In the genomic region with DNA sequence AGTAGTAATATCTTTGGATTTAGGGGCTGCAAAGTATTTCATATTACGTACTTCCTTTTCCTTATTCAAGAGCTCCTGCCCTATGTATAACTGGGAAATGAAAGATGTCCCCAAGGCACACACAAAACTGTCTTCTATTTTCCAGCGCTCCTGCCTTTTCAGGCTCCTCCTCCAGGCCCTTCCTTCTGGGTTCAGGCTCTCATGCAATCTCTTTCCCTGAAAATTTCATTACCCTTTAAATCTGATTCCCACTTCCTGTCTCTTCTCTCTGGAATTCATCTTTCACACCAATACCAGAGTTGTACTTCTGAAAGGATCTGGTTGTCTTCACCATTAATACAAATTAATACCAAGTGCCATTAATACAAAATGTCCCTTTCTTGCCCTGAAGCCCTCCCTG, we compare ENCODE assay signal across 17 cellular contexts.
"Had no signal": no experiment of that assay in that cellular context is flagged by ENCODE, and none has a peak within 500 bp of the region (broad histone marks: within the 10 kb centered on the region; RNA-seq: fewer than 3 reads in every experiment).

No MANE protein-coding gene starts in this region.

- ATAC-seq: mucosa of descending colon; naive thymus-derived CD8-positive, alpha-beta T cell; right cardiac atrium; stimulated activated naive CD8-positive, alpha-beta T cell treated with anti-CD3 and anti-CD28 coated beads, Interleukin-15, Interleukin-2, amounts not matched to agents 100 U/mL and 50 U/mL, for 24 hours; upper lobe of right lung had no signal

- H3K4me1 ChIP-seq: upper lobe of right lung had no signal

- H3K27ac ChIP-seq: dorsolateral prefrontal cortex, upper lobe of right lung had no signal

- H3K4me1 Mint-ChIP-seq: activated B cell treated with CpG ODN at 0.5 μM for 24 hours had no signal

- H3K4me3 Mint-ChIP-seq: activated B cell treated with CpG ODN at 0.5 μM for 24 hours; activated naive CD4-positive, alpha-beta T cell treated with anti-CD3 and anti-CD28 coated beads for 36 hours; activated T-helper 1 cell treated with anti-CD3 and anti-CD28 coated beads, Interleukin-12 subunit alpha, Interleukin-12 subunit beta, Interleukin-2, Interleukin-4 antibody, amounts not matched to agents 30 ng/mL and 10 ng/mL and 1 ng/mL, durations not matched to agents 14 hours and 24 hours and 36 hours; naive thymus-derived CD8-positive, alpha-beta T cell; T-helper 1 cell treated with Interleukin-12 subunit alpha and Interleukin-12 subunit beta and Interleukin-4 antibody, amounts not matched to agents 30 μg/mL and 1 μg/mL, for 36 hours had no signal

- H3K27me3 Mint-ChIP-seq: activated B cell treated with CpG ODN at 0.5 μM for 24 hours; naive thymus-derived CD8-positive, alpha-beta T cell; progenitor cell of endocrine pancreas had no signal

- H3K27me3 ChIP-seq: upper lobe of right lung had no signal

- H3K4me3 ChIP-seq: dorsolateral prefrontal cortex, mucosa of descending colon, upper lobe of right lung had no signal

- H3K9me3 Mint-ChIP-seq: activated B cell treated with CpG ODN at 0.5 μM for 24 hours; activated T-helper 1 cell treated with anti-CD3 and anti-CD28 coated beads, Interleukin-12 subunit alpha, Interleukin-12 subunit beta, Interleukin-2, Interleukin-4 antibody, amounts not matched to agents 30 ng/mL and 10 ng/mL and 1 ng/mL, durations not matched to agents 14 hours and 24 hours and 36 hours; naive thymus-derived CD8-positive, alpha-beta T cell; T-helper 1 cell treated with Interleukin-12 subunit alpha and Interleukin-12 subunit beta and Interleukin-4 antibody, amounts not matched to agents 30 μg/mL and 1 μg/mL, for 36 hours had no signal

- DNase-seq: activated B cell treated with CpG ODN at 0.5 μM for 24 hours; activated CD4-positive, alpha-beta T cell treated with anti-CD3 and anti-CD28 coated beads for 48 hours; activated CD8-positive, alpha-beta memory T cell treated with anti-CD3 and anti-CD28 coated beads for 24 hours; activated naive CD4-positive, alpha-beta T cell treated with anti-CD3 and anti-CD28 coated beads for 36 hours; dorsolateral prefrontal cortex; erythroblast; islet precursor cell; mucosa of descending colon; naive thymus-derived CD8-positive, alpha-beta T cell; right cardiac atrium; small intestine; stimulated activated CD4-positive, alpha-beta T cell treated with anti-CD3 and anti-CD28 coated beads, Interleukin-4, amount 100 ng/mL, for 24 hours; stimulated activated naive CD8-positive, alpha-beta T cell treated with anti-CD3 and anti-CD28 coated beads, Interleukin-15, Interleukin-2, amounts not matched to agents 100 U/mL and 50 U/mL, for 24 hours; upper lobe of right lung had no signal

- H3K27ac Mint-ChIP-seq: activated B cell treated with CpG ODN at 0.5 μM for 24 hours; activated naive CD4-positive, alpha-beta T cell treated with anti-CD3 and anti-CD28 coated beads for 36 hours; activated T-helper 1 cell treated with anti-CD3 and anti-CD28 coated beads, Interleukin-12 subunit alpha, Interleukin-12 subunit beta, Interleukin-2, Interleukin-4 antibody, amounts not matched to agents 30 ng/mL and 10 ng/mL and 1 ng/mL, durations not matched to agents 14 hours and 24 hours and 36 hours; T-helper 1 cell treated with Interleukin-12 subunit alpha and Interleukin-12 subunit beta and Interleukin-4 antibody, amounts not matched to agents 30 μg/mL and 1 μg/mL, for 36 hours had no signal

- H3K9me3 ChIP-seq: mucosa of descending colon, upper lobe of right lung had no signal
